Comparison of ENCODE assay signal across 1 cellular context in genomic region chr14:103400537-103400936, GRCh38.
TF ChIP-seq lines count a peak whose summit lies in the region.

No MANE protein-coding gene starts in this region.

TF ChIP-seq in GM12878, 131 proteins besides CTCF, POLR2A, EP300 and RAD21:
- TF ChIP-seq ZBTB4 (CRISPR knock-in tag; IDR thresholded peaks at IDR 0.05): no peak
- no peak for TF ChIP-seq CHD2 (IDR thresholded peaks at IDR 0.05; ENCODE audit: borderline replicate concordance, low read depth, low read length)
- no peak for TF ChIP-seq HDAC6 (IDR thresholded peaks at IDR 0.05; ENCODE audit: unreplicated experiment)
- no peak for TF ChIP-seq RELA (IDR thresholded peaks at IDR 0.05; ENCODE audit: borderline replicate concordance, partially characterized antibody)
- TF ChIP-seq POLR2AphosphoS2 (IDR thresholded peaks at IDR 0.05; ENCODE audit: low read depth, low read length): no peak
TF ChIP-seq in GM12878: peak in this region for 0.
